ENCODE assay signal across 34 cellular contexts in the genomic region with DNA sequence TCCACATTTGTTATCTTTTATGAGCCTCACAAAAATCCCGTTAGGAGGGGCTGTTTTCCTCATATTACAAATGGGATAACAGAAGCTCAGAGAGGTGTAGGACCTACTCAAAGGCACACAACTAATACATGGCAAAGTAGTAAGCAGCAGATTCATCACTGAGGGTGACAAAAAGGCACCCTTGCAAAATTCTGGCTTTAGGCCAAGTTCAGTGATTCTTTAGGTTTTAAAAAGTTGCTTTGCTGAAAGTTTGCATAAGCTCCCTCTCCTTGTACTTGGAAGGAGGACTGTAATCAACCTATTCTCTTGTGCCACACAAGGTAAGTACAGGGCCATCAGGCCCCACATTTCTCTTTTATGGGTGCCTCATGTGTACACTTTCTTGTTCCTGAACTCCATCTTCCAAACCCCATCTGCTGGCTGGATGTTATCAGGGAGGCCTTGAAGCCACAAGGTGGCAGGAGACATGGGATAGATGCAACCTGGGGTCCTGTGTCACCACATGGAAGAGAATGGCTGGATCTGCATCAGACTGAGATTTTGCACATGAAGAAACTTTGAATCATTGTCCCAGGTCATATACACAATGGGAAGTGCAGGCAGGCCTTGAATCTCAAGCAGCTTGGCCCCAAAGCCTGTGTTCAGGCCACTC.
"Had no signal": no experiment of that assay in that cellular context is flagged by ENCODE, and none has a peak within 500 bp of the region (broad histone marks: within the 10 kb centered on the region; RNA-seq: fewer than 3 reads in every experiment).

No MANE protein-coding gene starts in this region.

- H3K9me3 Mint-ChIP-seq: activated T-helper 1 cell treated with anti-CD3 and anti-CD28 coated beads, Interleukin-12 subunit alpha, Interleukin-12 subunit beta, Interleukin-2, Interleukin-4 antibody, amounts not matched to agents 30 ng/mL and 10 ng/mL and 1 ng/mL, durations not matched to agents 14 hours and 24 hours and 36 hours; nephron progenitor cell; stimulated activated naive CD8-positive, alpha-beta T cell treated with anti-CD3 and anti-CD28 coated beads, Interleukin-15, Interleukin-2, amounts not matched to agents 100 ng/mL and 50 ng/mL, for 24 hours had no signal

- DNase-seq: activated CD4-positive, alpha-beta T cell treated with anti-CD3 and anti-CD28 coated beads for 48 hours; activated CD4-positive, alpha-beta T cell treated with anti-CD3 and anti-CD28 coated beads, Interleukin-2, amount 50 U/mL, for 48 hours; activated CD8-positive, alpha-beta memory T cell treated with anti-CD3 and anti-CD28 coated beads for 24 hours; activated gamma-delta T cell; activated naive CD4-positive, alpha-beta T cell treated with anti-CD3 and anti-CD28 coated beads, Interleukin-2, amount 50 U/mL, for 16 hours; activated T-cell treated with anti-CD3 and anti-CD28 coated beads, Interleukin-2, amount 50 U/mL, for 1 hour; amniotic stem cell; brain microvascular endothelial cell; dorsolateral prefrontal cortex; effector memory CD4-positive, alpha-beta T cell; immature natural killer cell; kidney; left colon; mammary epithelial cell; naive B cell; nephron progenitor cell; ovary; retina; sigmoid colon; small intestine; stimulated activated CD4-positive, alpha-beta T cell treated with anti-CD3 and anti-CD28 coated beads, Interleukin-4, amount 100 ng/mL, for 24 hours; T1000; WERI-Rb-1 had no signal

- H3K4me3 Mint-ChIP-seq: activated T-helper 1 cell treated with anti-CD3 and anti-CD28 coated beads, Interleukin-12 subunit alpha, Interleukin-12 subunit beta, Interleukin-2, Interleukin-4 antibody, amounts not matched to agents 30 ng/mL and 10 ng/mL and 1 ng/mL, durations not matched to agents 14 hours and 24 hours and 36 hours; immature natural killer cell; mesothelial cell of epicardium; naive B cell; nephron progenitor cell; stimulated activated effector memory CD8-positive, alpha-beta T cell treated with anti-CD3 and anti-CD28 coated beads, Interleukin-12 subunit alpha, Interleukin-12 subunit beta, amount 100 ng/mL, for 72 hours; stimulated activated naive CD8-positive, alpha-beta T cell treated with anti-CD3 and anti-CD28 coated beads, Interleukin-15, Interleukin-2, amounts not matched to agents 100 ng/mL and 50 ng/mL, for 24 hours; type B pancreatic cell had no signal

- H3K27me3 ChIP-seq: brain microvascular endothelial cell, dorsolateral prefrontal cortex, gastroesophageal sphincter, hepatocyte, ovary, sigmoid colon, vagina had no signal

- H3K4me1 Mint-ChIP-seq: immature natural killer cell; mesothelial cell of epicardium; naive B cell; nephron progenitor cell; stimulated activated effector memory CD8-positive, alpha-beta T cell treated with anti-CD3 and anti-CD28 coated beads, Interleukin-12 subunit alpha, Interleukin-12 subunit beta, amount 100 ng/mL, for 72 hours had no signal

- H3K4me2 ChIP-seq: hepatocyte had no signal

- H2AFZ ChIP-seq: hepatocyte had no signal

- H3K9me3 ChIP-seq: gastroesophageal sphincter, ovary, prostate gland, sigmoid colon, vagina had no signal

- H3K27me3 Mint-ChIP-seq: naive B cell; stimulated activated naive CD8-positive, alpha-beta T cell treated with anti-CD3 and anti-CD28 coated beads, Interleukin-15, Interleukin-2, amounts not matched to agents 100 ng/mL and 50 ng/mL, for 24 hours had no signal

- H3K27ac ChIP-seq: brain microvascular endothelial cell, coronary artery, dorsolateral prefrontal cortex, gastroesophageal sphincter, hepatocyte, ovary, prostate gland, sigmoid colon, vagina, WERI-Rb-1 had no signal

- H3K79me2 ChIP-seq: hepatocyte had no signal

- H3K36me3 ChIP-seq: brain microvascular endothelial cell, gastroesophageal sphincter, ovary, prostate gland, sigmoid colon, vagina, WERI-Rb-1 had no signal

- ATAC-seq: activated CD4-positive, CD25-positive, alpha-beta regulatory T cell treated with anti-CD3 and anti-CD28 coated beads, Interleukin-2, amount 50 U/mL, for 24 hours; gastroesophageal sphincter; left colon; stimulated activated effector memory CD8-positive, alpha-beta T cell treated with anti-CD3 and anti-CD28 coated beads, Interleukin-12 subunit alpha, Interleukin-12 subunit beta, amount 100 ng/mL, for 72 hours had no signal

- H3K4me3 ChIP-seq: coronary artery, dorsolateral prefrontal cortex, gastroesophageal sphincter, hepatocyte, ovary, prostate gland, sigmoid colon, vagina had no signal

- H3K36me3 Mint-ChIP-seq: immature natural killer cell; mesothelial cell of epicardium; naive B cell; stimulated activated effector memory CD8-positive, alpha-beta T cell treated with anti-CD3 and anti-CD28 coated beads, Interleukin-12 subunit alpha, Interleukin-12 subunit beta, amount 100 ng/mL, for 72 hours; type B pancreatic cell had no signal

- H3K4me1 ChIP-seq: gastroesophageal sphincter, prostate gland, sigmoid colon, vagina had no signal

- H3K27ac Mint-ChIP-seq: activated T-helper 1 cell treated with anti-CD3 and anti-CD28 coated beads, Interleukin-12 subunit alpha, Interleukin-12 subunit beta, Interleukin-2, Interleukin-4 antibody, amounts not matched to agents 30 ng/mL and 10 ng/mL and 1 ng/mL, durations not matched to agents 14 hours and 24 hours and 36 hours; immature natural killer cell; mesothelial cell of epicardium; naive B cell; nephron progenitor cell; stimulated activated effector memory CD8-positive, alpha-beta T cell treated with anti-CD3 and anti-CD28 coated beads, Interleukin-12 subunit alpha, Interleukin-12 subunit beta, amount 100 ng/mL, for 72 hours; stimulated activated naive CD8-positive, alpha-beta T cell treated with anti-CD3 and anti-CD28 coated beads, Interleukin-15, Interleukin-2, amounts not matched to agents 100 ng/mL and 50 ng/mL, for 24 hours; type B pancreatic cell had no signal
